ENCODE assay signal across 10 cellular contexts in the genomic region with DNA sequence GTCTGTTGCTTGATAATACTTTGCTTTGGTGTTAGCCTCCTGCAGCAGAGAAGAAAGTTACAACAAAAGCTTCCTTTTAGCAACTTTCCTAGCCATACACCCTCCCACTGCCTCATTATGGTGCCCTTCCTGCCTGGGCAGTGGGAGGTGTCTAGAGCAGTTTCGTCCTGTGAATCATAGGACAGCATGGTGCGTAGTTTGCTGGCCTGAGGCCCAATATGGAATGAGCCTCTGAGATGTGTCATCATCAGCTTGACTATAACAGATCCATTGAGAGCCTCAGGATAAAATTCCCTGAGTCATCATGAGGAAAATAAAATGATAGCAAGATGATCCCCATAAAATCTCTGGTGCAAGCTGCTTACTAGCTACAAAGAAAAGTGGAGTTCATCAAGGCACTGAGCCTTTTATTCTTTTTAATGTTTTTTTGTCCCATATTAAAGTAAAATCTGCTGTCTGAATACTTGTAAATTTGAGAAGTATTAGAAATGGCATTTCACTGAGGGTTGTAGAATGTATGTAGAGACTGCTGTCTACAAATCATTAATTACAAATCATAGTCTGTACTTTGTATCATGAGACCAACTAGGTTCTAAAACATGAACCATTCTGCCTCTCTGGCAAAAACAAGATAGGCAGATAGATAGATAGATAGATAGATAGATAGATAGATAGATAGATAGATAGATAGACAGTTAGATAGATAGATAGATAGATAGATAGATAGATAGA.
DNase-seq lines count a peak whose midpoint lies in the region; ATAC-seq and TF ChIP-seq lines count a peak whose summit lies in the region.
"Had no signal": no experiment of that assay in that cellular context is flagged by ENCODE, and none has a peak within 500 bp of the region (broad histone marks: within the 10 kb centered on the region; RNA-seq: fewer than 3 reads in every experiment).

No MANE protein-coding gene starts in this region.

- TF ChIP-seq CTCF in cardiac fibroblast (IDR thresholded peaks at IDR 0.05; ENCODE audit: low read depth, low read length): no peak

- H3K4me1 Mint-ChIP-seq in activated naive CD8-positive, alpha-beta T cell treated with anti-CD3 and anti-CD28 coated beads, Interleukin-2, amount 50 U/mL, for 24 hours: no peaks in the 10 kb centered on the region
- H3K4me1 Mint-ChIP-seq: naive thymus-derived CD8-positive, alpha-beta T cell had no signal

- no peaks in the 10 kb centered on the region for H3K36me3 ChIP-seq in MG63

- DNase-seq in Ammon's horn (ENCODE audit: low spot score): peak; percentile 51
- DNase-seq in MG63: peak; percentile 63
- peak; percentile 80 to 85 for DNase-seq in cardiac fibroblast (ENCODE audit: low read depth in 2 of 2)
- DNase-seq in myocyte (ENCODE audit: low read depth): peak; percentile 93
- no peak for DNase-seq in activated T-cell treated with anti-CD3 and anti-CD28 coated beads for 4 hours
- no peak for DNase-seq in stimulated activated CD4-positive, alpha-beta T cell treated with anti-CD3 and anti-CD28 coated beads, Interleukin-1b, Interleukin-23, amount 100 ng/mL, for 48 hours
- DNase-seq in NCI-H2029 (lab: John Stamatoyannopoulos, UW): no peak
- DNase-seq in activated naive CD8-positive, alpha-beta T cell treated with anti-CD3 and anti-CD28 coated beads, Interleukin-2, amount 50 U/mL, for 24 hours: no peak
- DNase-seq: Kasumi-1; naive thymus-derived CD8-positive, alpha-beta T cell had no signal

- ATAC-seq in activated naive CD8-positive, alpha-beta T cell treated with anti-CD3 and anti-CD28 coated beads, Interleukin-2, amount 50 U/mL, for 24 hours: no peak
- ATAC-seq: naive thymus-derived CD8-positive, alpha-beta T cell had no signal

- H3K27ac Mint-ChIP-seq in activated naive CD8-positive, alpha-beta T cell treated with anti-CD3 and anti-CD28 coated beads, Interleukin-2, amount 50 U/mL, for 24 hours: no peak overlapping the region
- H3K27ac Mint-ChIP-seq: naive thymus-derived CD8-positive, alpha-beta T cell had no signal

- peaks cover 4% of the 10 kb centered on the region for H3K9me3 Mint-ChIP-seq in activated naive CD8-positive, alpha-beta T cell treated with anti-CD3 and anti-CD28 coated beads, Interleukin-2, amount 50 U/mL, for 24 hours

- H3K4me3 ChIP-seq in MG63 (no peak overlapping the region), cardiac fibroblast (replicated peaks in 1 of 2; ENCODE audit: low read depth in 2 of 2, low read length in 2 of 2) (no peak overlapping the region)

- H3K27me3 Mint-ChIP-seq in activated naive CD8-positive, alpha-beta T cell treated with anti-CD3 and anti-CD28 coated beads, Interleukin-2, amount 50 U/mL, for 24 hours: no peaks in the 10 kb centered on the region

- H3K4me3 Mint-ChIP-seq in activated naive CD8-positive, alpha-beta T cell treated with anti-CD3 and anti-CD28 coated beads, Interleukin-2, amount 50 U/mL, for 24 hours: no peak overlapping the region
- H3K4me3 Mint-ChIP-seq: naive thymus-derived CD8-positive, alpha-beta T cell had no signal

- H3K9me3 ChIP-seq in MG63: no peaks in the 10 kb centered on the region

- H3K27me3 ChIP-seq in MG63: no peaks in the 10 kb centered on the region

- H3K36me3 Mint-ChIP-seq in activated naive CD8-positive, alpha-beta T cell treated with anti-CD3 and anti-CD28 coated beads, Interleukin-2, amount 50 U/mL, for 24 hours (ENCODE audit: low read depth): no peaks in the 10 kb centered on the region
- H3K36me3 Mint-ChIP-seq: naive thymus-derived CD8-positive, alpha-beta T cell had no signal

Comparison
In these comparisons a context has a peak if more than half of its experiments do, and no peak if none do; other contexts are left out.
1. DNase-seq: peak in Ammon's horn (single experiment), MG63 (single experiment), cardiac fibroblast (2 of 2) and myocyte (single experiment); none in activated T-cell treated with anti-CD3 and anti-CD28 coated beads for 4 hours (single experiment), stimulated activated CD4-positive, alpha-beta T cell treated with anti-CD3 and anti-CD28 coated beads, Interleukin-1b, Interleukin-23, amount 100 ng/mL, for 48 hours (single experiment), NCI-H2029 (single experiment) and activated naive CD8-positive, alpha-beta T cell treated with anti-CD3 and anti-CD28 coated beads, Interleukin-2, amount 50 U/mL, for 24 hours (single experiment).